Comparison of ENCODE assay signal across 8 cellular contexts in genomic region chr7:82443801-82444219, GRCh38. TPM values are rescaled to one million over a fixed set of nuclear protein-coding genes. Genes with fewer than 3 reads are reported as not detected.
DNase-seq lines count a peak whose midpoint lies in the region; ATAC-seq and TF ChIP-seq lines count a peak whose summit lies in the region.

No MANE protein-coding gene starts in this region.

- H3K36me3 Mint-ChIP-seq in Calu3 (ENCODE audit: insufficient read depth, unreplicated experiment), result peaks cover 22% of the 10 kb centered on the region

- intact Hi-C loops in Calu3 (cut with micrococcal nuclease; ENCODE audit: unreplicated experiment), result loop anchor here (1.0 to 5.0 kb wide), 2 partner anchors 128 to 212 kb away; no protein-coding TSS in a partner anchor

- no peaks in the 10 kb centered on the region for H3K4me1 Mint-ChIP-seq in Calu3 (ENCODE audit: low read depth, unreplicated experiment)

- peak overlapping the region; percentile 88 for H3K4me3 Mint-ChIP-seq in Calu3 (ENCODE audit: low read depth, unreplicated experiment)

- DNase-seq in Calu3 (peak; percentile 44), HK-2 (ENCODE audit: unreplicated experiment) (peak; percentile 90), OCI-M1 (lab: John Stamatoyannopoulos, UW) (peak; percentile 55), kidney tubule cell (ENCODE audit: low spot score) (peak; percentile 80), smooth muscle cell of the brain vasculature (ENCODE audit: low read depth, low spot score) (peak; percentile 46)
- no peak for DNase-seq in stimulated activated CD4-positive, alpha-beta T cell treated with anti-CD3 and anti-CD28 coated beads, Interleukin-1b, Interleukin-23, amount 100 ng/mL, for 48 hours

- H3K9me3 Mint-ChIP-seq in Calu3 (ENCODE audit: low read depth, unreplicated experiment), result no peaks in the 10 kb centered on the region

- TF ChIP-seq CTCF in Calu3 (IDR thresholded peaks at IDR 0.05; ENCODE audit: unreplicated experiment), result no peak

- no peak for ATAC-seq in HG03045 (IDR thresholded peaks at IDR 0.05; ENCODE audit: unreplicated experiment)

- H3K27me3 Mint-ChIP-seq in Calu3 (ENCODE audit: unreplicated experiment), result no peaks in the 10 kb centered on the region

- peak overlapping the region; percentile 79 for H3K27ac ChIP-seq in cingulate gyrus (ENCODE audit: low read depth, low read length)

- BruUV-seq in Calu3 (replicated peaks; lab: Mats Ljungman, UMichigan), result no TSS peak

- CTCF ChIA-PET in Calu3 (lab: Charles Lee), result no interaction called here

- peak overlapping the region; percentile 70 for H3K27ac Mint-ChIP-seq in Calu3 (ENCODE audit: unreplicated experiment)

RNA-seq across cellular contexts. Expression of gene CACNA2D1, which starts 0.2 kb away (rescaled TPM):
- total RNA-seq in Calu3 (2022), result 10.1 and 10.4 TPM in 2 replicates
